ENCODE assay signal across 1 cellular context in the genomic region with DNA sequence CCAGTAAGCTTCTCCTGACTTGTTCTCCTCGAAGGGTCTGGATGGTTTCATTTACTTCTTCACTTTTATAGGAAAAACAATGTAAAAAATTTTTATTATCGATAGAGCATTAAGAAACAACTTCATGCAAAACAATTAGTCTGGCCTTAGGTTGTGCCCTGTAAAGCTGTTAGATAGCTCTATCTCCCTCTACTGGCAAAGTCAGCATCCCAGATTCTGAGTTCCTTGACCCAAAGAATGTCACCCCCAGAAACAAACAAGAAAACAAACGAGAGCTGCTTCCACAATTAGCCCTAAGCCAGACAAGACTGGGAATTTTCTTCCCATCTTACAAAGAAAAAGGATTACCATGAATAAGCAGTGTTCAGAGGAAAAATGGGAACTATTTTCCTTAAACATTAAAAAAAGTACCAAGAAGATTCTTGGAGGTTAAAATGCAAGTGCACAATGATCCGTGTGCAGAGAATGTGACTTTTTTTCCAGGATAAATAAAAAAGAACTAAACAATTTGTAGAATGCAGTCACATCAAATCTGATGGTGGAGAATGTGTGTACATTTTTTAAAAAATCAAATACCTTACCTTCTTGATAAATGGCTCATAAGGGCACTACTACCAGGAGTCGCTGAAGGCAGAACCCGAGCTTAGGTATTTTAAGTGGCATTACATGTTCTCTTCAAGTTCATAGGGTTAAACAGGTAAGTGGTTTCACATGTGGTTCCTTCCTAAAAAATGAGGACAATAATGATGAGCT.
TF ChIP-seq lines count a peak whose summit lies in the region.

No MANE protein-coding gene starts in this region.

TF ChIP-seq in GM23338, 12 proteins besides CTCF, POLR2A, EP300 and RAD21 (continued from another document):
- TF ChIP-seq, protein P1, sequence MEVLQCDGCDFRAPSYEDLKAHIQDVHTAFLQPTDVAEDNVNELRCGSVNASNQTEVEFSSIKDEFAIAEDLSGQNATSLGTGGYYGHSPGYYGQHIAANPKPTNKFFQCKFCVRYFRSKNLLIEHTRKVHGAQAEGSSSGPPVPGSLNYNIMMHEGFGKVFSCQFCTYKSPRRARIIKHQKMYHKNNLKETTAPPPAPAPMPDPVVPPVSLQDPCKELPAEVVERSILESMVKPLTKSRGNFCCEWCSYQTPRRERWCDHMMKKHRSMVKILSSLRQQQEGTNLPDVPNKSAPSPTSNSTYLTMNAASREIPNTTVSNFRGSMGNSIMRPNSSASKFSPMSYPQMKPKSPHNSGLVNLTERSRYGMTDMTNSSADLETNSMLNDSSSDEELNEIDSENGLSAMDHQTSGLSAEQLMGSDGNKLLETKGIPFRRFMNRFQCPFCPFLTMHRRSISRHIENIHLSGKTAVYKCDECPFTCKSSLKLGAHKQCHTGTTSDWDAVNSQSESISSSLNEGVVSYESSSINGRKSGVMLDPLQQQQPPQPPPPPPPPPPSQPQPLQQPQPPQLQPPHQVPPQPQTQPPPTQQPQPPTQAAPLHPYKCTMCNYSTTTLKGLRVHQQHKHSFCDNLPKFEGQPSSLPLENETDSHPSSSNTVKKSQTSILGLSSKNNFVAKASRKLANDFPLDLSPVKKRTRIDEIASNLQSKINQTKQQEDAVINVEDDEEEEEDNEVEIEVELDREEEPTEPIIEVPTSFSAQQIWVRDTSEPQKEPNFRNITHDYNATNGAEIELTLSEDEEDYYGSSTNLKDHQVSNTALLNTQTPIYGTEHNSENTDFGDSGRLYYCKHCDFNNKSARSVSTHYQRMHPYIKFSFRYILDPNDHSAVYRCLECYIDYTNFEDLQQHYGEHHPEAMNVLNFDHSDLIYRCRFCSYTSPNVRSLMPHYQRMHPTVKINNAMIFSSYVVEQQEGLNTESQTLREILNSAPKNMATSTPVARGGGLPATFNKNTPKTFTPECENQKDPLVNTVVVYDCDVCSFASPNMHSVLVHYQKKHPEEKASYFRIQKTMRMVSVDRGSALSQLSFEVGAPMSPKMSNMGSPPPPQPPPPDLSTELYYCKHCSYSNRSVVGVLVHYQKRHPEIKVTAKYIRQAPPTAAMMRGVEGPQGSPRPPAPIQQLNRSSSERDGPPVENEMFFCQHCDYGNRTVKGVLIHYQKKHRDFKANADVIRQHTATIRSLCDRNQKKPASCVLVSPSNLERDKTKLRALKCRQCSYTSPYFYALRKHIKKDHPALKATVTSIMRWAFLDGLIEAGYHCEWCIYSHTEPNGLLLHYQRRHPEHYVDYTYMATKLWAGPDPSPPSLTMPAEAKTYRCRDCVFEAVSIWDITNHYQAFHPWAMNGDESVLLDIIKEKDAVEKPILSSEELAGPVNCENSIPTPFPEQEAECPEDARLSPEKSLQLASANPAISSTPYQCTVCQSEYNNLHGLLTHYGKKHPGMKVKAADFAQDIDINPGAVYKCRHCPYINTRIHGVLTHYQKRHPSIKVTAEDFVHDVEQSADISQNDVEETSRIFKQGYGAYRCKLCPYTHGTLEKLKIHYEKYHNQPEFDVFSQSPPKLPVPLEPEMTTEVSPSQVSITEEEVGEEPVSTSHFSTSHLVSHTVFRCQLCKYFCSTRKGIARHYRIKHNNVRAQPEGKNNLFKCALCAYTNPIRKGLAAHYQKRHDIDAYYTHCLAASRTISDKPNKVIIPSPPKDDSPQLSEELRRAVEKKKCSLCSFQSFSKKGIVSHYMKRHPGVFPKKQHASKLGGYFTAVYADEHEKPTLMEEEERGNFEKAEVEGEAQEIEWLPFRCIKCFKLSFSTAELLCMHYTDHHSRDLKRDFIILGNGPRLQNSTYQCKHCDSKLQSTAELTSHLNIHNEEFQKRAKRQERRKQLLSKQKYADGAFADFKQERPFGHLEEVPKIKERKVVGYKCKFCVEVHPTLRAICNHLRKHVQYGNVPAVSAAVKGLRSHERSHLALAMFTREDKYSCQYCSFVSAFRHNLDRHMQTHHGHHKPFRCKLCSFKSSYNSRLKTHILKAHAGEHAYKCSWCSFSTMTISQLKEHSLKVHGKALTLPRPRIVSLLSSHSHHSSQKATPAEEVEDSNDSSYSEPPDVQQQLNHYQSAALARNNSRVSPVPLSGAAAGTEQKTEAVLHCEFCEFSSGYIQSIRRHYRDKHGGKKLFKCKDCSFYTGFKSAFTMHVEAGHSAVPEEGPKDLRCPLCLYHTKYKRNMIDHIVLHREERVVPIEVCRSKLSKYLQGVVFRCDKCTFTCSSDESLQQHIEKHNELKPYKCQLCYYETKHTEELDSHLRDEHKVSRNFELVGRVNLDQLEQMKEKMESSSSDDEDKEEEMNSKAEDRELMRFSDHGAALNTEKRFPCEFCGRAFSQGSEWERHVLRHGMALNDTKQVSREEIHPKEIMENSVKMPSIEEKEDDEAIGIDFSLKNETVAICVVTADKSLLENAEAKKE (CRISPR knock-in tag; IDR thresholded peaks at IDR 0.05) = no peak
- no peak for TF ChIP-seq EZH2 (IDR thresholded peaks at IDR 0.05; ENCODE audit: low read depth, unreplicated experiment)
